ENCODE assay signal across 16 cellular contexts in genomic region chr10:21002097-21002878, GRCh38.
DNase-seq lines count a peak whose midpoint lies in the region; TF ChIP-seq lines count a peak whose summit lies in the region.
"Had no signal": no experiment of that assay in that cellular context is flagged by ENCODE, and none has a peak within 500 bp of the region (broad histone marks: within the 10 kb centered on the region; RNA-seq: fewer than 3 reads in every experiment).

No MANE protein-coding gene starts in this region.

- no peak overlapping the region for H3K27ac ChIP-seq in PC-9
- H3K27ac ChIP-seq: pancreas had no signal

- H3K9me2 ChIP-seq in PC-9 (ENCODE audit: insufficient read depth) = no peaks in the 10 kb centered on the region

- peaks cover 13% of the 10 kb centered on the region for H3K4me1 ChIP-seq in PC-9 (replicated peaks; ENCODE audit: insufficient read depth)

- H3K79me2 ChIP-seq in PC-9 (ENCODE audit: low read depth) = no peaks in the 10 kb centered on the region

- H3K4me3 ChIP-seq in PC-9 = no peak overlapping the region
- H3K4me3 ChIP-seq: pancreas had no signal

- CTCF ChIA-PET in PC-9 (lab: Charles Lee) = no interaction called here

- H4K20me1 ChIP-seq in PC-9 (ENCODE audit: insufficient read depth) = no peaks in the 10 kb centered on the region

- H3F3A ChIP-seq in PC-9 (ENCODE audit: insufficient read depth, low read depth) = no peaks in the 10 kb centered on the region; the same call in 1 of the 2 replicates

- no peak overlapping the region for H2AFZ ChIP-seq in PC-9

- H3K36me3 ChIP-seq in PC-9 (ENCODE audit: low read depth) = no peaks in the 10 kb centered on the region
- H3K36me3 ChIP-seq: pancreas had no signal

- H3K27me3 ChIP-seq in PC-9 (ENCODE audit: insufficient read depth, low read depth) = no peaks in the 10 kb centered on the region
- H3K27me3 ChIP-seq: pancreas had no signal

- no peaks in the 10 kb centered on the region for H3K9me3 ChIP-seq in PC-9 (ENCODE audit: insufficient read depth, low read depth)
- H3K9me3 ChIP-seq: pancreas had no signal

- no peak for TF ChIP-seq CTCF in PC-9 (conservative IDR thresholded peaks at IDR 0.05)

- H3K4me2 ChIP-seq in PC-9 = peak overlapping the region; percentile 26

- BruUV-seq in PC-9 (replicated peaks; lab: Mats Ljungman, UMichigan) = no TSS peak

- DNase-seq in A172 (ENCODE audit: low spot score) (peak; percentile 63), PC-9 (peak in 1 of 2 experiments; percentile 82), dermis blood vessel endothelial cell (peak; percentile 90), left kidney (ENCODE audit: low read depth, low spot score) (peak; percentile 53), middle frontal gyrus (ENCODE audit: extremely low spot score, low spot score) (no peak), NCI-H2227 treated with DMSO at 0.1 percent for 48 hours (lab: John Stamatoyannopoulos, UW) (no peak), NCI-H446 treated with DMSO at 0.1 percent for 48 hours (lab: John Stamatoyannopoulos, UW) (no peak)
- no peak for DNase-seq in stimulated activated CD8-positive, alpha-beta memory T cell treated with anti-CD3 and anti-CD28 coated beads, Interleukin-4, amount 100 ng/mL, for 48 hours
- DNase-seq: ACHN; activated CD4-positive, alpha-beta T cell treated with anti-CD3 and anti-CD28 coated beads, Interleukin-2, amount 50 U/mL, for 4 hours; activated T-cell treated with anti-CD3 and anti-CD28 coated beads, Interleukin-2, amount 50 U/mL, for 24 hours; CD4-positive, alpha-beta T cell; DMS79 treated with DMSO at 0.1 percent for 48 hours; NCI-H2081 treated with DMSO at 0.1 percent for 48 hours; pancreas; stimulated activated naive B cell treated with anti-CD40 and anti-IgM and Interleukin-4, amounts not matched to agents 10 μg/mL and 1 μg/mL and 100 μg/mL, for 72 hours had no signal

- intact Hi-C loops in PC-9 (cut with micrococcal nuclease; ENCODE audit: unreplicated experiment) = no loop called here

- POLR2A ChIA-PET in PC-9 (lab: Charles Lee; ENCODE audit: unreplicated experiment) = no interaction called here

Comparison
In these comparisons a context has a peak if more than half of its experiments do, and no peak if none do; other contexts are left out.
1. DNase-seq: peak in A172 (single experiment), dermis blood vessel endothelial cell (single experiment) and left kidney (single experiment); none in middle frontal gyrus (single experiment), NCI-H2227 treated with DMSO at 0.1 percent for 48 hours (single experiment), NCI-H446 treated with DMSO at 0.1 percent for 48 hours (single experiment) and stimulated activated CD8-positive, alpha-beta memory T cell treated with anti-CD3 and anti-CD28 coated beads, Interleukin-4, amount 100 ng/mL, for 48 hours (single experiment).